1 cellular context compared by ENCODE assay signal in the genomic region with DNA sequence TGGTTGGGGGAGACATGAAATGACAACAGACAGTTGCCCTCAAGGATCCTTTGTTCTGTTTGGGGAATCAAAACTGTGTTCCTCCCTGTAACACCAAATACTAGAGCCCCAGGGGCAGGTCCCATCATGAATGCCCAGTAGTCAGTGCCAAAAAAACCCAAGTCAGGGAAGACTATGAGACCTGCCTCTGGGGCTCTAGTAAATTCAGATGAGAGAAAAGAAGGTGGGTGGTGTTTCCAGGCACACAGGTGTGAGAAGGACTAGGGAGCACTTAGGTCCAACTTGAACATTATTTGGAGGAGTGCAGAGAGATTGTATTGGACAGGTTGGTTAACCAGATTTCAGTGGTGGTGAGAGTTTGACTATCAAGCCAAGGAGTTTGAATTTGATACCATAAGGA.
TF ChIP-seq lines count a peak whose summit lies in the region.

No MANE protein-coding gene starts in this region.

TF ChIP-seq in GM12878, 131 proteins besides CTCF, POLR2A, EP300 and RAD21:
- TF ChIP-seq DPF2 (IDR thresholded peaks at IDR 0.05) (peak; percentile 30; the same call in 1 of the 2 replicates), BACH1 (IDR thresholded peaks at IDR 0.05; ENCODE audit: borderline replicate concordance) (0 out of 2 replicates have a peak, but pooled peaks have one; percentile 39), ZNF592 (IDR thresholded peaks at IDR 0.05) (peak; percentile 62; the same call in 1 of the 2 replicates)
- TF ChIP-seq, protein P1, sequence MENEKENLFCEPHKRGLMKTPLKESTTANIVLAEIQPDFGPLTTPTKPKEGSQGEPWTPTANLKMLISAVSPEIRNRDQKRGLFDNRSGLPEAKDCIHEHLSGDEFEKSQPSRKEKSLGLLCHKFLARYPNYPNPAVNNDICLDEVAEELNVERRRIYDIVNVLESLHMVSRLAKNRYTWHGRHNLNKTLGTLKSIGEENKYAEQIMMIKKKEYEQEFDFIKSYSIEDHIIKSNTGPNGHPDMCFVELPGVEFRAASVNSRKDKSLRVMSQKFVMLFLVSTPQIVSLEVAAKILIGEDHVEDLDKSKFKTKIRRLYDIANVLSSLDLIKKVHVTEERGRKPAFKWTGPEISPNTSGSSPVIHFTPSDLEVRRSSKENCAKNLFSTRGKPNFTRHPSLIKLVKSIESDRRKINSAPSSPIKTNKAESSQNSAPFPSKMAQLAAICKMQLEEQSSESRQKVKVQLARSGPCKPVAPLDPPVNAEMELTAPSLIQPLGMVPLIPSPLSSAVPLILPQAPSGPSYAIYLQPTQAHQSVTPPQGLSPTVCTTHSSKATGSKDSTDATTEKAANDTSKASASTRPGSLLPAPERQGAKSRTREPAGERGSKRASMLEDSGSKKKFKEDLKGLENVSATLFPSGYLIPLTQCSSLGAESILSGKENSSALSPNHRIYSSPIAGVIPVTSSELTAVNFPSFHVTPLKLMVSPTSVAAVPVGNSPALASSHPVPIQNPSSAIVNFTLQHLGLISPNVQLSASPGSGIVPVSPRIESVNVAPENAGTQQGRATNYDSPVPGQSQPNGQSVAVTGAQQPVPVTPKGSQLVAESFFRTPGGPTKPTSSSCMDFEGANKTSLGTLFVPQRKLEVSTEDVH (IDR thresholded peaks at IDR 0.05; ENCODE audit: low read depth, partially characterized antibody), result no peak
- TF ChIP-seq, protein P2, sequence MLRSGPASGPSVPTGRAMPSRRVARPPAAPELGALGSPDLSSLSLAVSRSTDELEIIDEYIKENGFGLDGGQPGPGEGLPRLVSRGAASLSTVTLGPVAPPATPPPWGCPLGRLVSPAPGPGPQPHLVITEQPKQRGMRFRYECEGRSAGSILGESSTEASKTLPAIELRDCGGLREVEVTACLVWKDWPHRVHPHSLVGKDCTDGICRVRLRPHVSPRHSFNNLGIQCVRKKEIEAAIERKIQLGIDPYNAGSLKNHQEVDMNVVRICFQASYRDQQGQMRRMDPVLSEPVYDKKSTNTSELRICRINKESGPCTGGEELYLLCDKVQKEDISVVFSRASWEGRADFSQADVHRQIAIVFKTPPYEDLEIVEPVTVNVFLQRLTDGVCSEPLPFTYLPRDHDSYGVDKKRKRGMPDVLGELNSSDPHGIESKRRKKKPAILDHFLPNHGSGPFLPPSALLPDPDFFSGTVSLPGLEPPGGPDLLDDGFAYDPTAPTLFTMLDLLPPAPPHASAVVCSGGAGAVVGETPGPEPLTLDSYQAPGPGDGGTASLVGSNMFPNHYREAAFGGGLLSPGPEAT (IDR thresholded peaks at IDR 0.05; ENCODE audit: low read depth), result no peak
- TF ChIP-seq, protein P3, sequence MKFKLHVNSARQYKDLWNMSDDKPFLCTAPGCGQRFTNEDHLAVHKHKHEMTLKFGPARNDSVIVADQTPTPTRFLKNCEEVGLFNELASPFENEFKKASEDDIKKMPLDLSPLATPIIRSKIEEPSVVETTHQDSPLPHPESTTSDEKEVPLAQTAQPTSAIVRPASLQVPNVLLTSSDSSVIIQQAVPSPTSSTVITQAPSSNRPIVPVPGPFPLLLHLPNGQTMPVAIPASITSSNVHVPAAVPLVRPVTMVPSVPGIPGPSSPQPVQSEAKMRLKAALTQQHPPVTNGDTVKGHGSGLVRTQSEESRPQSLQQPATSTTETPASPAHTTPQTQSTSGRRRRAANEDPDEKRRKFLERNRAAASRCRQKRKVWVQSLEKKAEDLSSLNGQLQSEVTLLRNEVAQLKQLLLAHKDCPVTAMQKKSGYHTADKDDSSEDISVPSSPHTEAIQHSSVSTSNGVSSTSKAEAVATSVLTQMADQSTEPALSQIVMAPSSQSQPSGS (IDR thresholded peaks at IDR 0.05; ENCODE audit: low read length), result no peak
